Comparison of ENCODE assay signal across 21 cellular contexts in genomic region chr2:170391018-170391417, GRCh38.
DNase-seq lines count a peak whose midpoint lies in the region; ATAC-seq, FAIRE-seq and TF ChIP-seq lines count a peak whose summit lies in the region.
"Had no signal": no experiment of that assay in that cellular context is flagged by ENCODE, and none has a peak within 500 bp of the region (broad histone marks: within the 10 kb centered on the region; RNA-seq: fewer than 3 reads in every experiment).

No MANE protein-coding gene starts in this region.

- TF ChIP-seq EP300 in K562 (IDR thresholded peaks at IDR 0.05; ENCODE audit: low read length) = no peak

- intact Hi-C loops in A673 (cut with micrococcal nuclease; ENCODE audit: unreplicated experiment) (no loop called here), K562 (cut with micrococcal nuclease) (no loop called here), sciatic nerve (cut with DNase I) (loop anchor here (10.0 kb wide), 1 partner anchor 424 kb away; the partner anchor contains the start of gene GAD1)

- H2AFZ ChIP-seq in K562 (ENCODE audit: low read depth, low read length) = peak overlapping the region; percentile 7; the same call in 1 of the 2 replicates
- H2AFZ ChIP-seq: GM23248 had no signal

- CTCF ChIA-PET in A673 (lab: Charles Lee) = interaction anchor here (0.5 to 1.1 kb wide), 3 partner anchors 20 to 425 kb away, joined by 3 to 4 read pairs (median 3); partner anchors contain the start of gene GAD1
- CTCF ChIA-PET in K562 (lab: Yijun Ruan, JAX; ENCODE audit: low intra/inter-chr PET ratio) = no interaction called here

- H3K36me3 ChIP-seq in A673 (ENCODE audit: insufficient read depth, low read length, poor library complexity, severe bottlenecking) = no peaks in the 10 kb centered on the region
- H3K36me3 ChIP-seq in K562 (ENCODE audit: control insufficient read depth, insufficient read depth, low read length) = no peaks in the 10 kb centered on the region
- H3K36me3 ChIP-seq: BE2C had no signal

- 27% methylated on average over 2 of the region's 2 CpGs for WGBS in K562 (ENCODE audit: insufficient coverage, low coverage, missing lambda C conversion rate)

- H3K4me1 ChIP-seq in A673 (ENCODE audit: insufficient read depth, low read length, poor library complexity, severe bottlenecking) (peaks cover 37% of the 10 kb centered on the region), K562 (replicated peaks in 1 of 2; ENCODE audit: control insufficient read depth in 2 of 2, insufficient read depth in 2 of 2, low read length in 2 of 2) (peaks cover 0 to 6% of the 10 kb centered on the region in 2 experiments; a peak in 2 of 5 replicates)
- H3K4me1 ChIP-seq: BE2C had no signal

- H3K27me3 ChIP-seq in A673 (replicated peaks; ENCODE audit: insufficient read depth, low read depth, low read length, poor library complexity) (peaks cover 6% of the 10 kb centered on the region), K562 (ENCODE audit: control insufficient read depth in 2 of 2, insufficient read depth in 2 of 2, low read length in 2 of 2) (no peaks in the 10 kb centered on the region; a peak in 1 of 5 replicates)

- ATAC-seq in K562 (no peak), sciatic nerve (no peak)
- ATAC-seq: HepG2 had no signal

- TF ChIP-seq RAD21 in K562 (CRISPR knock-in tag; conservative IDR thresholded peaks at IDR 0.05 in 1 of 2, IDR thresholded peaks at IDR 0.05 in 1 of 2) = no peak

- FAIRE-seq in K562 (lab: Jason Lieb, UNC) = no peak
- FAIRE-seq: GM18507, H54, HepG2 had no signal

- H3K9ac ChIP-seq in K562 (ENCODE audit: insufficient read depth in 1 of 2, low read depth in 2 of 2, low read length in 2 of 2) = no peak overlapping the region
- H3K9ac ChIP-seq: GM23248 had no signal

- H4K20me1 ChIP-seq in K562 (replicated peaks; ENCODE audit: control insufficient read depth, insufficient read depth, low read length) = no peaks in the 10 kb centered on the region

- BruUV-seq in A673 (replicated peaks; lab: Mats Ljungman, UMichigan) = no TSS peak
- BruUV-seq in K562 (replicated peaks; lab: Mats Ljungman, UMichigan) = no TSS peak

- H3K9me3 ChIP-seq in A673 (ENCODE audit: low read depth, low read length, poor library complexity, severe bottlenecking) = no peaks in the 10 kb centered on the region
- H3K9me3 ChIP-seq in K562 (replicated peaks; ENCODE audit: control insufficient read depth, insufficient read depth, low read depth, low read length) = no peaks in the 10 kb centered on the region
- H3K9me3 ChIP-seq: BE2C had no signal

- no peak for TF ChIP-seq CTCF in A673 (conservative IDR thresholded peaks at IDR 0.05; ENCODE audit: low read depth, low read length)
- no peak for TF ChIP-seq CTCF in K562 (IDR thresholded peaks at IDR 0.05 in 2 of 3, conservative IDR thresholded peaks at IDR 0.05 in 1 of 3; ENCODE audit: insufficient read depth in 2 of 3, low read depth in 1 of 3, low read length in 3 of 3)

- no peaks in the 10 kb centered on the region for H3K9me1 ChIP-seq in K562 (ENCODE audit: control insufficient read depth, insufficient read depth, low read length)

- H3K4me3 ChIP-seq in A673 (ENCODE audit: low read depth, low read length, poor library complexity, severe bottlenecking) = no peak overlapping the region
- no peak overlapping the region for H3K4me3 ChIP-seq in K562
- H3K4me3 ChIP-seq: GM23248 had no signal

- in situ Hi-C loops in K562 (cut with MboI) = no loop called here

- H3K27ac ChIP-seq in A673 (ENCODE audit: low read depth, low read length, poor library complexity, severe bottlenecking) = no peak overlapping the region
- H3K27ac ChIP-seq in K562 (ENCODE audit: extremely low read depth, low read depth, low read length) = no peak overlapping the region
- H3K27ac ChIP-seq: GM23248 had no signal

- POLR2A ChIA-PET in A673 (lab: Charles Lee; ENCODE audit: low non-redundant PET) = no interaction called here
- POLR2A ChIA-PET in K562 (lab: Yijun Ruan, JAX) = interaction anchor here (0.7 to 0.8 kb wide), 3 partner anchors 13 to 591 kb away, joined by 3 to 4 read pairs (median 4); no protein-coding TSS in a partner anchor

- no peak for TF ChIP-seq POLR2A in K562 (conservative IDR thresholded peaks at IDR 0.05)

- DNase-seq in A673 (ENCODE audit: low spot score) = peak; percentile 82
- peak; percentile 5 for DNase-seq in DMS 273 treated with DMSO at 0.1 percent for 48 hours (lab: John Stamatoyannopoulos, UW)
- DNase-seq in NCI-H524 (lab: John Stamatoyannopoulos, UW) = peak; percentile 8 to 60
- no peak for DNase-seq in K562 (ENCODE audit: extremely low read depth in 1 of 4, low spot score in 3 of 4)
- DNase-seq in sciatic nerve (ENCODE audit: low spot score) = no peak
- DNase-seq in occipital lobe (lab: John Stamatoyannopoulos, UW) = no peak
- DNase-seq: ACHN; BE2C; C1 segment of cervical spinal cord; CD4-positive, CD25-positive, alpha-beta regulatory T cell; CD8-positive, alpha-beta memory T cell; COR-L47; DMS153; DMS79; GDM1; GM23248; HCEC 1CT; HFFc6 had no signal

- H3K4me2 ChIP-seq in K562 (ENCODE audit: insufficient read depth, low read length) = no peak overlapping the region

- H3K79me2 ChIP-seq in K562 (ENCODE audit: control insufficient read depth, insufficient read depth, low read length) = no peaks in the 10 kb centered on the region

TF ChIP-seq in K562, 482 proteins besides CTCF, POLR2A, EP300 and RAD21:
- no peak for TF ChIP-seq OTX1 (CRISPR knock-in tag; IDR thresholded peaks at IDR 0.05)
- no peak for TF ChIP-seq SIX5 (IDR thresholded peaks at IDR 0.05; ENCODE audit: borderline replicate concordance in 1 of 2, insufficient read depth in 1 of 2, low read depth in 1 of 2, low read length in 2 of 2)
- TF ChIP-seq ZC3H8 (IDR thresholded peaks at IDR 0.05) = no peak
- no peak for TF ChIP-seq TCFL5 (CRISPR knock-in tag; conservative IDR thresholded peaks at IDR 0.05)

Comparison
In these comparisons a context has a peak if more than half of its experiments do, and no peak if none do; other contexts are left out.
1. DNase-seq: peak in A673 (single experiment), DMS 273 treated with DMSO at 0.1 percent for 48 hours (single experiment) and NCI-H524 (2 of 2); none in K562 (0 of 4), sciatic nerve (single experiment) and occipital lobe (single experiment).